Comparison of ENCODE assay signal across 8 cellular contexts in the genomic region with DNA sequence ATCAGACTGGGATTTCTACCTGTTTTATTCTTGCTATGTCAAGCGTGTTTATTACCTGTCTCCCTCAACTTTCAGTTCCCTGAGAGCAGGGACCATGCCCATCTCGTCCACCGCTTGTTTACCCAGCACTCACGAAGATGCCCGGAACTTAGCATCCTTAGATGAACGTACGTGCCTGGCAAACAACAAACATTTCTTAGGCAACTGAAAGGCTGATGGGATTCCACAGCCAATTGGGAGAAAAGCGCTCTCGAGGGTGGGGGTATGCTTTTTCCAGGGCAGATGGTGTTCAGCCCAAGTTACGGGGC. TPM values are rescaled to one million over a fixed set of nuclear protein-coding genes. Genes with fewer than 3 reads are reported as not detected.
DNase-seq lines count a peak whose midpoint lies in the region; ATAC-seq and TF ChIP-seq lines count a peak whose summit lies in the region.

No MANE protein-coding gene starts in this region.

- peak overlapping the region; percentile 96 to 99 (median 97) for H3K27ac Mint-ChIP-seq in CD4-positive, CD25-positive, alpha-beta regulatory T cell
- peak overlapping the region; percentile 98 for H3K27ac Mint-ChIP-seq in nephron progenitor cell

- H3K9me3 ChIP-seq in CD4-positive, CD25-positive, alpha-beta regulatory T cell (ENCODE audit: control insufficient read depth in 2 of 2, low read length in 2 of 2): no peaks in the 10 kb centered on the region
- H3K9me3 ChIP-seq in MM.1S (replicated peaks; ENCODE audit: insufficient read depth, low read length): no peaks in the 10 kb centered on the region

- peaks cover 40% of the 10 kb centered on the region for H3K79me2 ChIP-seq in MM.1S (ENCODE audit: low read length)

- no peaks in the 10 kb centered on the region for H3K9me3 Mint-ChIP-seq in CD4-positive, CD25-positive, alpha-beta regulatory T cell
- no peaks in the 10 kb centered on the region for H3K9me3 Mint-ChIP-seq in nephron progenitor cell

- H3K9ac ChIP-seq in MM.1S (ENCODE audit: low read length): peak overlapping the region; percentile 87; the same call in 1 of the 2 replicates

- ATAC-seq in CD4-positive, CD25-positive, alpha-beta regulatory T cell (ENCODE audit: low read depth in 2 of 2): no peak
- ATAC-seq in GM21717 (IDR thresholded peaks at IDR 0.05; ENCODE audit: unreplicated experiment) (no peak), GM19467 (IDR thresholded peaks at IDR 0.05; ENCODE audit: unreplicated experiment) (no peak), GM18861 (IDR thresholded peaks at IDR 0.05; ENCODE audit: unreplicated experiment) (no peak)

- peak overlapping the region; percentile 88 for H3K4me3 ChIP-seq in CD4-positive, CD25-positive, alpha-beta regulatory T cell (ENCODE audit: low read depth, low read length)
- H3K4me3 ChIP-seq in MM.1S (ENCODE audit: low read length): peak overlapping the region; percentile 94
- H3K4me3 ChIP-seq in dorsolateral prefrontal cortex: peak overlapping the region; percentile 50 to 100 (median 94)

- H3K9me2 ChIP-seq in MM.1S (replicated peaks; ENCODE audit: insufficient read depth, low read length): no peaks in the 10 kb centered on the region

- no peaks in the 10 kb centered on the region for H3K27me3 ChIP-seq in CD4-positive, CD25-positive, alpha-beta regulatory T cell (ENCODE audit: control insufficient read depth, insufficient read depth, low read length)
- H3K27me3 ChIP-seq in MM.1S (replicated peaks; ENCODE audit: insufficient read depth, low read length) (no peaks in the 10 kb centered on the region), dorsolateral prefrontal cortex (no peaks in the 10 kb centered on the region)

- intact Hi-C loops in dorsolateral prefrontal cortex (cut with DNase I): loop anchor here in 1 of 2 donors (5.0 kb wide), 2 partner anchors 110 kb away; a partner anchor contains a TSS

- H4K20me1 ChIP-seq in MM.1S (ENCODE audit: insufficient read depth, low read length): no peaks in the 10 kb centered on the region

- TF ChIP-seq CTCF in MM.1S (IDR thresholded peaks at IDR 0.05; ENCODE audit: low read length) (no peak), dorsolateral prefrontal cortex (IDR thresholded peaks at IDR 0.05 in 54 of 56, conservative IDR thresholded peaks at IDR 0.05 in 2 of 56; ENCODE audit: low read depth in 1 of 56, partially characterized antibody in 56 of 56) (no peak), nephron progenitor cell (IDR thresholded peaks at IDR 0.05) (no peak)

- no peaks in the 10 kb centered on the region for H3F3A ChIP-seq in MM.1S (ENCODE audit: insufficient read depth, low read length)

- peaks cover 5 to 52% (median 21%) of the 10 kb centered on the region in 4 donors for H3K4me1 Mint-ChIP-seq in CD4-positive, CD25-positive, alpha-beta regulatory T cell
- H3K4me1 Mint-ChIP-seq in nephron progenitor cell: peaks cover 49% of the 10 kb centered on the region

- peaks cover 29% of the 10 kb centered on the region for H3K4me1 ChIP-seq in CD4-positive, CD25-positive, alpha-beta regulatory T cell (ENCODE audit: control insufficient read depth, insufficient read depth, low read length, poor library complexity, severe bottlenecking)
- peaks cover 21% of the 10 kb centered on the region for H3K4me1 ChIP-seq in MM.1S (ENCODE audit: low read length)

- H3K27me3 Mint-ChIP-seq in CD4-positive, CD25-positive, alpha-beta regulatory T cell: peaks cover 6% of the 10 kb centered on the region
- H3K27me3 Mint-ChIP-seq in nephron progenitor cell (ENCODE audit: low read depth, poor library complexity): peaks cover 3% of the 10 kb centered on the region

- H3K4me2 ChIP-seq in MM.1S (ENCODE audit: low read depth, low read length): peak overlapping the region; percentile 73

- peak overlapping the region; percentile 79 for H3K27ac ChIP-seq in CD4-positive, CD25-positive, alpha-beta regulatory T cell (ENCODE audit: insufficient read depth, low read length, poor library complexity, severe bottlenecking)
- H3K27ac ChIP-seq in MM.1S (ENCODE audit: low read length): no peak overlapping the region
- H3K27ac ChIP-seq in dorsolateral prefrontal cortex: peak overlapping the region in 57 of 59 donors; percentile 41 to 95 (median 86)

- H3K36me3 Mint-ChIP-seq in CD4-positive, CD25-positive, alpha-beta regulatory T cell: peaks cover 5% of the 10 kb centered on the region
- no peaks in the 10 kb centered on the region for H3K36me3 Mint-ChIP-seq in nephron progenitor cell (ENCODE audit: low read depth)

- H3K36me3 ChIP-seq in CD4-positive, CD25-positive, alpha-beta regulatory T cell (ENCODE audit: control insufficient read depth, insufficient read depth, low read length): peaks cover 16% of the 10 kb centered on the region
- peaks cover 8% of the 10 kb centered on the region; the same call in 1 of the 2 replicates for H3K36me3 ChIP-seq in MM.1S (replicated peaks; ENCODE audit: insufficient read depth, low read length)

- no peak for DNase-seq in CD4-positive, CD25-positive, alpha-beta regulatory T cell
- no peak for DNase-seq in MM.1S
- DNase-seq in dorsolateral prefrontal cortex: no peak
- no peak for DNase-seq in nephron progenitor cell
- DNase-seq in GDM1 (lab: John Stamatoyannopoulos, UW): no peak

- peak overlapping the region; percentile 96 to 100 (median 99) for H3K4me3 Mint-ChIP-seq in CD4-positive, CD25-positive, alpha-beta regulatory T cell
- H3K4me3 Mint-ChIP-seq in nephron progenitor cell: peak overlapping the region; percentile 97

- H2AFZ ChIP-seq in MM.1S (ENCODE audit: low read length): peak overlapping the region; percentile 98

RNA-seq across cellular contexts. Expression of a gene that starts 0.4 kb away (rescaled TPM):
- total RNA-seq in CD4-positive, CD25-positive, alpha-beta regulatory T cell: 38.8 TPM
- polyA plus RNA-seq in CD4-positive, CD25-positive, alpha-beta regulatory T cell: 10 to 100 TPM; 18.8 to 24.8 (median 23.0) TPM
- total RNA-seq in dorsolateral prefrontal cortex: 10 to 100 TPM; 23.2 to 51.4 (median 35.6) TPM

RNA-seq across cellular contexts. Expression of a gene that starts 4.9 kb away (rescaled TPM):
- total RNA-seq in CD4-positive, CD25-positive, alpha-beta regulatory T cell: 16.3 TPM
- polyA plus RNA-seq in CD4-positive, CD25-positive, alpha-beta regulatory T cell: 10 to 100 TPM; 25.9 to 31.4 (median 29.7) TPM
- 10 to 100 TPM; 21.6 to 63.3 (median 47.2) TPM for total RNA-seq in dorsolateral prefrontal cortex

RNA-seq across cellular contexts. Expression of a gene that starts 16.6 kb away (rescaled TPM):
- 4.7 TPM for total RNA-seq in CD4-positive, CD25-positive, alpha-beta regulatory T cell
- 1 to 10 TPM; 1.5 to 4.4 (median 2.1) TPM for polyA plus RNA-seq in CD4-positive, CD25-positive, alpha-beta regulatory T cell
- 100 to 1,000 TPM in 117 of 120 experiments, 10 to 100 TPM in 3; 80.4 to 252 (median 137) TPM for total RNA-seq in dorsolateral prefrontal cortex

RNA-seq across cellular contexts. Expression of a gene that starts 21.6 kb away (rescaled TPM):
- total RNA-seq in CD4-positive, CD25-positive, alpha-beta regulatory T cell: 3.8 TPM
- polyA plus RNA-seq in CD4-positive, CD25-positive, alpha-beta regulatory T cell: not detected
- total RNA-seq in dorsolateral prefrontal cortex: 1 to 10 TPM in 5 of 120 experiments, not detected in 115; 1.5 to 3.0 (median 1.6) TPM

RNA-seq across cellular contexts. Expression of a gene that starts 44.9 kb away (rescaled TPM):
- not detected for total RNA-seq in CD4-positive, CD25-positive, alpha-beta regulatory T cell
- not detected for polyA plus RNA-seq in CD4-positive, CD25-positive, alpha-beta regulatory T cell
- total RNA-seq in dorsolateral prefrontal cortex: under 1 TPM in 3 of 120 experiments, not detected in 117; 0.23 to 0.31 (median 0.27) TPM

Comparison
In these comparisons a context has a peak if more than half of its experiments do, and no peak if none do; other contexts are left out.
1. RNA of a gene that starts 16.6 kb away (total RNA-seq): 80.4 to 252 TPM in dorsolateral prefrontal cortex; 4.7 TPM in CD4-positive, CD25-positive, alpha-beta regulatory T cell (single experiment); every median in the first group is over 10 times any median in the second.
2. Peak in every context shown above with its lines, with median percentiles within 50 percentile points of each other: H3K4me3 ChIP-seq.